ENCODE assay signal across 17 cellular contexts in the genomic region with DNA sequence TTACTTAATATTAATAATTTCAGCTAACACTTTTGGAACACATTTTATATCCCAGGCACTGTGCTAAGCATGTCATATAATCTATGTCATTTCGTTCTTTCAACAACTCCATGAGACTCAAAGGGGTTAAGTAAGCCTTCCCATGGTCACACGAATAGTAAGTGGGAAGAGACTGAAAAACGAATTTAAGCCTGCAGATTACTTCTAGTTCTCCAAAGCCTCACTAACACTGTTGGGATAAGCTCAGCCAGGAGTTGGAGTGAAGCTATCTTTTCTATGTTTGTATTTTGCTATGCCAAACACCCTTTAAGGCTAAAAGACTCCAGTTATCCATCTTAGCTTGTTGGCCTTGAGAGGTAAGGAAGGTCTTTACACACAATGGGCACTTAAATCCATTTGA.
"Had no signal": no experiment of that assay in that cellular context is flagged by ENCODE, and none has a peak within 500 bp of the region (broad histone marks: within the 10 kb centered on the region; RNA-seq: fewer than 3 reads in every experiment).

No MANE protein-coding gene starts in this region.

- ATAC-seq: body of pancreas; natural killer cell; stimulated activated naive CD8-positive, alpha-beta T cell treated with anti-CD3 and anti-CD28 coated beads, Interleukin-15, Interleukin-2, amounts not matched to agents 100 U/mL and 50 U/mL, for 24 hours; T-helper 17 cell had no signal

- DNase-seq: activated B cell treated with CpG ODN at 0.5 μM for 24 hours; activated CD4-positive, alpha-beta T cell treated with anti-CD3 and anti-CD28 coated beads, Interleukin-2, amount 10 ng/mL, durations not matched to agents 7 days and 5 days; activated CD8-positive, alpha-beta memory T cell treated with anti-CD3 and anti-CD28 coated beads for 24 hours; activated naive CD8-positive, alpha-beta T cell treated with anti-CD3 and anti-CD28 coated beads for 36 hours; amygdala; body of pancreas; caudate nucleus; foreskin fibroblast; natural killer cell; nucleus accumbens; right cardiac atrium; small intestine; stimulated activated naive CD8-positive, alpha-beta T cell treated with anti-CD3 and anti-CD28 coated beads, Interleukin-15, Interleukin-2, amounts not matched to agents 100 U/mL and 50 U/mL, for 24 hours; T-helper 17 cell; upper lobe of left lung had no signal

- H3K9me3 ChIP-seq: body of pancreas, upper lobe of left lung had no signal

- H3K36me3 ChIP-seq: upper lobe of left lung had no signal

- H3K27me3 ChIP-seq: body of pancreas, upper lobe of left lung had no signal

- H3K27me3 Mint-ChIP-seq: activated B cell treated with CpG ODN at 0.5 μM for 24 hours had no signal

- H3K4me3 Mint-ChIP-seq: activated B cell treated with CpG ODN at 0.5 μM for 24 hours; activated CD4-positive, alpha-beta T cell treated with anti-CD3 and anti-CD28 coated beads, Interleukin-2, amount 10 ng/mL, durations not matched to agents 7 days and 5 days; activated naive CD8-positive, alpha-beta T cell treated with anti-CD3 and anti-CD28 coated beads for 36 hours; natural killer cell; T-helper 17 cell had no signal

- H3K27ac Mint-ChIP-seq: activated B cell treated with CpG ODN at 0.5 μM for 24 hours; activated CD4-positive, alpha-beta T cell treated with anti-CD3 and anti-CD28 coated beads, Interleukin-2, amount 10 ng/mL, durations not matched to agents 7 days and 5 days; activated naive CD8-positive, alpha-beta T cell treated with anti-CD3 and anti-CD28 coated beads for 36 hours; natural killer cell; progenitor cell of endocrine pancreas; T-helper 17 cell had no signal

- H3K27ac ChIP-seq: body of pancreas had no signal

- H3K36me3 Mint-ChIP-seq: natural killer cell had no signal

- H3K4me1 ChIP-seq: body of pancreas had no signal

- H3K4me3 ChIP-seq: body of pancreas, lung, upper lobe of left lung had no signal

- H3K4me1 Mint-ChIP-seq: T-helper 17 cell had no signal
